31 cellular contexts compared by ENCODE assay signal in the genomic region with DNA sequence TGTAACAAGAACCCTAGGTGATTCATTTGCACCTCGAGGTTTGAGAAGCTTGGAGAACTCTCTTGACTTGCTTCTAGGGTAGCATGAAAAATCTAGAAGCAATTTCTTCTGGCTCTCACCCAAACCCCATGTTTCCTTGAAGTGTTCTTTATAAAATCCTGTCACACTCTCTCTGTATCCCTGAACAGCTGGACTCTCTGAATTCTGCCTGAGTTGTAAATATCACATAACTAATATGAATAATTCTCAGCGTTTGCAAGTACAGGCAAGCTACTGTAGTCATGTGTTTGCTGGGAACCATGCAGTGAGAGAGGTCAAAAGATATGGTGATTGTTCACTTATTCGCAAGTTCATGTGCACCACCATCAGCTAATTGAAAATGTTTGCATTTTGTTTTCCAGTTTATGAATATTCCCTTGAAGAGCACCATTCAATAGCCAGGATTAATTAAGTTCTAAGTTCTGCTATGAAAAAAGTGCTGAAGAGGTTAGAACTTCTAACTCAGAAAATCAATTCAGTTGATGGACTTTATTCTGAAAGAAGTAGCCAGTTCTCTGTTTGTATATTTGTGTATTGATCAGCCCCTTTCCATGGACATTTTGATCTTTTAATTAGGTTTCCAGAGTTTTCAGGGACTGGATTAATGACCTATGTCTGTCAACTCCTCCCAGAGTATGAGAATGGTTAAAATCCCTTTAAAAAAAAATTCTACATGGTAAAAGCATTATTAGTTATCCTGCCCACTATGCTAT.
DNase-seq lines count a peak whose midpoint lies in the region; TF ChIP-seq lines count a peak whose summit lies in the region.
"Had no signal": no experiment of that assay in that cellular context is flagged by ENCODE, and none has a peak within 500 bp of the region (broad histone marks: within the 10 kb centered on the region; RNA-seq: fewer than 3 reads in every experiment).

No MANE protein-coding gene starts in this region.

- H3K36me3 ChIP-seq in mammary epithelial cell (ENCODE audit: insufficient read depth, low read length) = no peaks in the 10 kb centered on the region
- no peaks in the 10 kb centered on the region for H3K36me3 ChIP-seq in fibroblast of lung (ENCODE audit: control insufficient read depth, insufficient read depth, low read length)
- H3K36me3 ChIP-seq: BE2C, lower lobe of right lung, prostate gland, upper lobe of left lung had no signal

- H3K9me3 Mint-ChIP-seq in MCF 10A (ENCODE audit: unreplicated experiment) (no peaks in the 10 kb centered on the region), type B pancreatic cell (peaks cover 5% of the 10 kb centered on the region)
- H3K9me3 Mint-ChIP-seq: activated CD4-positive, alpha-beta T cell treated with anti-CD3 and anti-CD28 coated beads, Interleukin-2, amount 10 ng/mL, durations not matched to agents 24 days and 14 days had no signal

- no peaks in the 10 kb centered on the region for H3K79me2 ChIP-seq in mammary epithelial cell (ENCODE audit: insufficient read depth, low read length)
- no peaks in the 10 kb centered on the region for H3K79me2 ChIP-seq in fibroblast of lung (ENCODE audit: control insufficient read depth, insufficient read depth, low read length)

- H3K4me1 ChIP-seq in mammary epithelial cell (ENCODE audit: insufficient read depth, low read length) = no peaks in the 10 kb centered on the region
- H3K4me1 ChIP-seq in fibroblast of lung (ENCODE audit: control insufficient read depth, extremely low read depth, insufficient read depth, low read length) = no peaks in the 10 kb centered on the region
- H3K4me1 ChIP-seq: A549, BE2C, lower lobe of right lung, prostate gland, upper lobe of left lung had no signal

- no peak overlapping the region for H2AFZ ChIP-seq in mammary epithelial cell (ENCODE audit: low read depth, low read length)
- no peak overlapping the region for H2AFZ ChIP-seq in fibroblast of lung (ENCODE audit: low read length)
- H2AFZ ChIP-seq: GM23248 had no signal

- BruUV-seq in mammary epithelial cell (replicated peaks; lab: Mats Ljungman, UMichigan) (no TSS peak), MCF 10A (replicated peaks; lab: Mats Ljungman, UMichigan) (no TSS peak)

- in situ Hi-C loops in mammary epithelial cell (cut with MboI; ENCODE audit: low sequenced_read_pairs in 2 of 2) = no loop called here

- no peaks in the 10 kb centered on the region for H3K27me3 Mint-ChIP-seq in MCF 10A (ENCODE audit: insufficient read depth, unreplicated experiment)
- no peaks in the 10 kb centered on the region for H3K27me3 Mint-ChIP-seq in type B pancreatic cell
- H3K27me3 Mint-ChIP-seq: activated CD4-positive, alpha-beta T cell treated with anti-CD3 and anti-CD28 coated beads, Interleukin-2, amount 10 ng/mL, durations not matched to agents 24 days and 14 days; activated CD8-positive, alpha-beta memory T cell treated with anti-CD3 and anti-CD28 coated beads, Interleukin-2, amount 10 ng/mL, durations not matched to agents 7 days and 5 days; activated naive CD4-positive, alpha-beta T cell treated with anti-CD3 and anti-CD28 coated beads, Interleukin-2, amount 10 ng/mL, durations not matched to agents 7 days and 5 days had no signal

- H3K27ac ChIP-seq in mammary epithelial cell (ENCODE audit: insufficient read depth, low read depth, low read length) (no peak overlapping the region), fibroblast of lung (ENCODE audit: insufficient read depth, low read length) (no peak overlapping the region)
- H3K27ac ChIP-seq: A549, epithelial cell of prostate, GM23248, lower lobe of right lung, prostate gland, RWPE1, upper lobe of left lung, VCaP had no signal

- dilution Hi-C loops in mammary epithelial cell (cut with HindIII; ENCODE audit: low sequenced_read_pairs) = no loop called here

- CTCF ChIA-PET in mammary epithelial cell (lab: Charles Lee; ENCODE audit: low non-redundant PET) = no interaction called here
- CTCF ChIA-PET in MCF 10A (lab: Yijun Ruan, JAX) = interaction anchor here (0.6 to 0.7 kb wide), 2 partner anchors 523 to 1244 kb away, joined by 3 to 4 read pairs; no protein-coding TSS in a partner anchor

- H3K27ac Mint-ChIP-seq in MCF 10A (ENCODE audit: low read depth, unreplicated experiment) (no peak overlapping the region), type B pancreatic cell (peak overlapping the region; percentile 82)
- H3K27ac Mint-ChIP-seq: activated CD4-positive, alpha-beta T cell treated with anti-CD3 and anti-CD28 coated beads, Interleukin-2, amount 10 ng/mL, durations not matched to agents 24 days and 14 days; activated CD8-positive, alpha-beta memory T cell treated with anti-CD3 and anti-CD28 coated beads, Interleukin-2, amount 10 ng/mL, durations not matched to agents 7 days and 5 days; activated naive CD4-positive, alpha-beta T cell treated with anti-CD3 and anti-CD28 coated beads, Interleukin-2, amount 10 ng/mL, durations not matched to agents 7 days and 5 days; HFFc6 had no signal

- no peaks in the 10 kb centered on the region for H3K36me3 Mint-ChIP-seq in MCF 10A (ENCODE audit: insufficient read depth, unreplicated experiment)
- H3K36me3 Mint-ChIP-seq in type B pancreatic cell = peaks cover 18% of the 10 kb centered on the region
- H3K36me3 Mint-ChIP-seq: activated CD8-positive, alpha-beta memory T cell treated with anti-CD3 and anti-CD28 coated beads, Interleukin-2, amount 10 ng/mL, durations not matched to agents 7 days and 5 days; activated naive CD4-positive, alpha-beta T cell treated with anti-CD3 and anti-CD28 coated beads, Interleukin-2, amount 10 ng/mL, durations not matched to agents 7 days and 5 days had no signal

- H4K20me1 ChIP-seq in mammary epithelial cell (ENCODE audit: insufficient read depth, low read length) (no peaks in the 10 kb centered on the region), fibroblast of lung (ENCODE audit: control insufficient read depth, extremely low read depth, insufficient read depth, low read length) (no peaks in the 10 kb centered on the region)

- H3K4me1 Mint-ChIP-seq in MCF 10A (ENCODE audit: insufficient read depth, unreplicated experiment) (peaks cover 6% of the 10 kb centered on the region), type B pancreatic cell (ENCODE audit: unreplicated experiment) (no peaks in the 10 kb centered on the region)
- H3K4me1 Mint-ChIP-seq: activated CD4-positive, alpha-beta T cell treated with anti-CD3 and anti-CD28 coated beads, Interleukin-2, amount 10 ng/mL, durations not matched to agents 24 days and 14 days; activated CD8-positive, alpha-beta memory T cell treated with anti-CD3 and anti-CD28 coated beads, Interleukin-2, amount 10 ng/mL, durations not matched to agents 7 days and 5 days; activated naive CD4-positive, alpha-beta T cell treated with anti-CD3 and anti-CD28 coated beads, Interleukin-2, amount 10 ng/mL, durations not matched to agents 7 days and 5 days had no signal

- DNase-seq in mammary epithelial cell (peak; percentile 48), MCF 10A (ENCODE audit: unreplicated experiment) (no peak), fibroblast of lung (ENCODE audit: low read depth in 2 of 2) (peak; percentile 70 to 75), medulla oblongata (ENCODE audit: extremely low spot score) (peak; percentile 17), type B pancreatic cell (ENCODE audit: extremely low spot score, unreplicated experiment) (no peak), NCI-H1105 (lab: John Stamatoyannopoulos, UW) (no peak), ureter (ENCODE audit: low spot score) (no peak), NCI-H345 treated with DMSO at 0.1 percent for 48 hours (lab: John Stamatoyannopoulos, UW; ENCODE audit: unreplicated experiment) (no peak)
- DNase-seq: activated CD4-positive, alpha-beta T cell treated with anti-CD3 and anti-CD28 coated beads, Interleukin-2, amount 10 ng/mL, durations not matched to agents 24 days and 14 days; activated CD8-positive, alpha-beta memory T cell treated with anti-CD3 and anti-CD28 coated beads, Interleukin-2, amount 10 ng/mL, durations not matched to agents 7 days and 5 days; activated naive CD4-positive, alpha-beta T cell treated with anti-CD3 and anti-CD28 coated beads, Interleukin-2, amount 10 ng/mL, durations not matched to agents 7 days and 5 days; BE2C; cerebellar nuclear complex; foreskin melanocyte; GM23248; HFFc6; hippocampal formation; immature natural killer cell; KBM-7; lower lobe of right lung; MV-4-11; NCI-H187; SK-N-SH; small intestine; stimulated activated CD4-positive, alpha-beta T cell treated with anti-CD3 and anti-CD28 coated beads, Interleukin-2, amount 100 ng/mL, for 24 hours; upper lobe of left lung had no signal

- intact Hi-C loops in mammary epithelial cell (cut with micrococcal nuclease) = no loop called here
- intact Hi-C loops in MCF 10A (cut with micrococcal nuclease) = no loop called here

- H3K4me3 ChIP-seq in mammary epithelial cell (replicated peaks in 1 of 3; ENCODE audit: insufficient read depth in 1 of 3, low read depth in 2 of 3, low read length in 3 of 3) = no peak overlapping the region
- no peak overlapping the region for H3K4me3 ChIP-seq in fibroblast of lung (replicated peaks in 1 of 4; ENCODE audit: control extremely low read depth in 1 of 4, insufficient read depth in 1 of 4, low read depth in 3 of 4, low read length in 4 of 4)
- H3K4me3 ChIP-seq: A549, GM23248, lower lobe of right lung, prostate gland, upper lobe of left lung had no signal

- POLR2A ChIA-PET in MCF 10A (lab: Yijun Ruan, JAX) = interaction anchor here (0.9 kb wide), 1 partner anchor 55 kb away, joined by 3 read pairs; no protein-coding TSS in a partner anchor

- no peak for TF ChIP-seq CTCF in mammary epithelial cell (conservative IDR thresholded peaks at IDR 0.05 in 1 of 2, IDR thresholded peaks at IDR 0.05 in 1 of 2; ENCODE audit: extremely low read depth in 1 of 2, insufficient read depth in 1 of 2, low read depth in 1 of 2, low read length in 2 of 2)
- TF ChIP-seq CTCF in MCF 10A (IDR thresholded peaks at IDR 0.05; ENCODE audit: unreplicated experiment) = no peak
- no peak for TF ChIP-seq CTCF in fibroblast of lung (conservative IDR thresholded peaks at IDR 0.05 in 1 of 2, IDR thresholded peaks at IDR 0.05 in 1 of 2; ENCODE audit: low read depth in 1 of 2, low read length in 2 of 2)
- no peak for TF ChIP-seq CTCF in type B pancreatic cell (conservative IDR thresholded peaks at IDR 0.05)

- H3K9me3 ChIP-seq in mammary epithelial cell (replicated peaks; ENCODE audit: insufficient read depth, low read length) (no peaks in the 10 kb centered on the region), fibroblast of lung (ENCODE audit: control insufficient read depth, insufficient read depth, low read depth, low read length) (no peaks in the 10 kb centered on the region)
- H3K9me3 ChIP-seq: A549, BE2C, prostate gland, SK-N-SH, upper lobe of left lung had no signal

- no peak overlapping the region for H3K9ac ChIP-seq in mammary epithelial cell (ENCODE audit: insufficient read depth, low read length)
- no peak overlapping the region for H3K9ac ChIP-seq in fibroblast of lung (ENCODE audit: insufficient read depth, low read length)
- H3K9ac ChIP-seq: GM23248, SK-N-SH had no signal

- H3K27me3 ChIP-seq in mammary epithelial cell (ENCODE audit: insufficient read depth, low read length) (no peaks in the 10 kb centered on the region), fibroblast of lung (ENCODE audit: control insufficient read depth, insufficient read depth, low read length) (no peaks in the 10 kb centered on the region)
- H3K27me3 ChIP-seq: BE2C, upper lobe of left lung had no signal

- H3K4me2 ChIP-seq in mammary epithelial cell (ENCODE audit: insufficient read depth, low read depth, low read length) (no peak overlapping the region), fibroblast of lung (ENCODE audit: extremely low read depth, insufficient read depth, low read length) (no peak overlapping the region)
- H3K4me2 ChIP-seq: A549, SK-N-SH had no signal

- 40% methylated on average over 3 of the region's 3 CpGs for WGBS in mammary epithelial cell (ENCODE audit: low coverage, missing lambda C conversion rate)

- no peak overlapping the region for H3K4me3 Mint-ChIP-seq in MCF 10A (ENCODE audit: unreplicated experiment)
- no peak overlapping the region for H3K4me3 Mint-ChIP-seq in type B pancreatic cell
- H3K4me3 Mint-ChIP-seq: activated CD4-positive, alpha-beta T cell treated with anti-CD3 and anti-CD28 coated beads, Interleukin-2, amount 10 ng/mL, durations not matched to agents 24 days and 14 days; activated CD8-positive, alpha-beta memory T cell treated with anti-CD3 and anti-CD28 coated beads, Interleukin-2, amount 10 ng/mL, durations not matched to agents 7 days and 5 days; activated naive CD4-positive, alpha-beta T cell treated with anti-CD3 and anti-CD28 coated beads, Interleukin-2, amount 10 ng/mL, durations not matched to agents 7 days and 5 days; HFFc6; immature natural killer cell had no signal

Comparison
In these comparisons a context has a peak if more than half of its experiments do, and no peak if none do; other contexts are left out.
1. DNase-seq: peak in mammary epithelial cell (single experiment), fibroblast of lung (2 of 2) and medulla oblongata (single experiment); none in MCF 10A (single experiment), type B pancreatic cell (single experiment), NCI-H1105 (single experiment), ureter (single experiment) and NCI-H345 treated with DMSO at 0.1 percent for 48 hours (single experiment).